1 cellular context compared by ENCODE assay signal in genomic region chr4:82084747-82085146, GRCh38.
TF ChIP-seq lines count a peak whose summit lies in the region.

No MANE protein-coding gene starts in this region.

TF ChIP-seq in GM23338, 12 proteins besides CTCF, POLR2A, EP300 and RAD21 (continued from another document):
- TF ChIP-seq ETS1 (IDR thresholded peaks at IDR 0.05) (no peak), EZH2phosphoT487 (IDR thresholded peaks at IDR 0.05; ENCODE audit: unreplicated experiment) (no peak), STAT1 (IDR thresholded peaks at IDR 0.05; ENCODE audit: unreplicated experiment) (no peak), CREB1 (CRISPR knock-in tag; IDR thresholded peaks at IDR 0.05; ENCODE audit: low read depth) (no peak), POLR2AphosphoS5 (IDR thresholded peaks at IDR 0.05; ENCODE audit: low read depth) (no peak)
TF ChIP-seq in GM23338: peak in this region for 0.
